Comparison of ENCODE assay signal across 10 cellular contexts in genomic region chr10:30811665-30812017, GRCh38.
DNase-seq lines count a peak whose midpoint lies in the region; ATAC-seq and TF ChIP-seq lines count a peak whose summit lies in the region.
"Had no signal": no experiment of that assay in that cellular context is flagged by ENCODE, and none has a peak within 500 bp of the region (broad histone marks: within the 10 kb centered on the region; RNA-seq: fewer than 3 reads in every experiment).

No MANE protein-coding gene starts in this region.

- intact Hi-C loops in activated T-helper 1 cell treated with anti-CD3 and anti-CD28 coated beads, Interleukin-12 subunit alpha, Interleukin-12 subunit beta, Interleukin-2, Interleukin-4 antibody, amounts not matched to agents 30 ng/mL and 10 ng/mL and 1 ng/mL, durations not matched to agents 14 hours and 24 hours and 36 hours (cut with micrococcal nuclease), result no loop called here

- POLR2A ChIA-PET in CD8-positive, alpha-beta memory T cell (lab: Charles Lee), result interaction anchor here (0.8 kb wide), 2 partner anchors 27 to 72 kb away, joined by 3 read pairs; no protein-coding TSS in a partner anchor

- H3K27ac ChIP-seq in CD8-positive, alpha-beta memory T cell (ENCODE audit: low read depth, low read length), result no peak overlapping the region
- H3K27ac ChIP-seq in rectal smooth muscle tissue (ENCODE audit: low read depth, low read length), result peak overlapping the region; percentile 85

- no peak for TF ChIP-seq CTCF in fibroblast of mammary gland (conservative IDR thresholded peaks at IDR 0.05; ENCODE audit: control insufficient read depth, insufficient read depth, low read depth, low read length)

- H3K27me3 ChIP-seq in CD8-positive, alpha-beta memory T cell (ENCODE audit: insufficient read depth, low read length, poor library complexity, severe bottlenecking), result no peaks in the 10 kb centered on the region
- H3K27me3 ChIP-seq in rectal smooth muscle tissue (ENCODE audit: control insufficient read depth, insufficient read depth, low read length), result no peaks in the 10 kb centered on the region

- H3K9me3 ChIP-seq in CD8-positive, alpha-beta memory T cell (ENCODE audit: low read length), result no peaks in the 10 kb centered on the region

- peak overlapping the region in 4 of 8 donors; percentile 10 to 83 (median 52) for H3K27ac Mint-ChIP-seq in CD8-positive, alpha-beta memory T cell
- peak overlapping the region; percentile 29 for H3K27ac Mint-ChIP-seq in activated T-helper 1 cell treated with anti-CD3 and anti-CD28 coated beads, Interleukin-12 subunit alpha, Interleukin-12 subunit beta, Interleukin-2, Interleukin-4 antibody, amounts not matched to agents 30 ng/mL and 10 ng/mL and 1 ng/mL, durations not matched to agents 14 hours and 24 hours and 36 hours

- H3K4me1 ChIP-seq in CD8-positive, alpha-beta memory T cell (ENCODE audit: insufficient read depth, low read length), result peaks cover 4% of the 10 kb centered on the region
- H3K4me1 ChIP-seq in rectal smooth muscle tissue (ENCODE audit: control insufficient read depth, insufficient read depth, low read length), result peaks cover 55% of the 10 kb centered on the region

- H3K4me3 ChIP-seq in CD8-positive, alpha-beta memory T cell (ENCODE audit: low read length), result no peak overlapping the region
- H3K4me3 ChIP-seq in fibroblast of mammary gland (ENCODE audit: control insufficient read depth, low read depth, low read length), result no peak overlapping the region
- H3K4me3 ChIP-seq in rectal smooth muscle tissue (ENCODE audit: low read length), result peak overlapping the region; percentile 35

- CTCF ChIA-PET in CD8-positive, alpha-beta memory T cell (lab: Charles Lee), result interaction anchor here (1.1 to 1.6 kb wide), 2 partner anchors 27 to 124 kb away, joined by 3 to 11 read pairs; no protein-coding TSS in a partner anchor

- no peaks in the 10 kb centered on the region for H3K36me3 Mint-ChIP-seq in CD8-positive, alpha-beta memory T cell
- no peaks in the 10 kb centered on the region for H3K36me3 Mint-ChIP-seq in activated T-helper 1 cell treated with anti-CD3 and anti-CD28 coated beads, Interleukin-12 subunit alpha, Interleukin-12 subunit beta, Interleukin-2, Interleukin-4 antibody, amounts not matched to agents 30 ng/mL and 10 ng/mL and 1 ng/mL, durations not matched to agents 14 hours and 24 hours and 36 hours (ENCODE audit: low read depth)

- peaks cover 26 to 30% (median 28%) of the 10 kb centered on the region in 3 donors for H3K4me1 Mint-ChIP-seq in CD8-positive, alpha-beta memory T cell
- peaks cover 35% of the 10 kb centered on the region for H3K4me1 Mint-ChIP-seq in activated T-helper 1 cell treated with anti-CD3 and anti-CD28 coated beads, Interleukin-12 subunit alpha, Interleukin-12 subunit beta, Interleukin-2, Interleukin-4 antibody, amounts not matched to agents 30 ng/mL and 10 ng/mL and 1 ng/mL, durations not matched to agents 14 hours and 24 hours and 36 hours (ENCODE audit: low read depth)

- no peaks in the 10 kb centered on the region for H3K9me3 Mint-ChIP-seq in CD8-positive, alpha-beta memory T cell
- H3K9me3 Mint-ChIP-seq in activated T-helper 1 cell treated with anti-CD3 and anti-CD28 coated beads, Interleukin-12 subunit alpha, Interleukin-12 subunit beta, Interleukin-2, Interleukin-4 antibody, amounts not matched to agents 30 ng/mL and 10 ng/mL and 1 ng/mL, durations not matched to agents 14 hours and 24 hours and 36 hours, result no peaks in the 10 kb centered on the region

- peak in 2 of 5 donors; percentile 25 to 30 for DNase-seq in CD8-positive, alpha-beta memory T cell
- no peak for DNase-seq in activated T-helper 1 cell treated with anti-CD3 and anti-CD28 coated beads, Interleukin-12 subunit alpha, Interleukin-12 subunit beta, Interleukin-2, Interleukin-4 antibody, amounts not matched to agents 30 ng/mL and 10 ng/mL and 1 ng/mL, durations not matched to agents 14 hours and 24 hours and 36 hours (ENCODE audit: low spot score)
- DNase-seq in fibroblast of mammary gland (ENCODE audit: low read depth) (peak; percentile 84), NCI-H2081 (lab: John Stamatoyannopoulos, UW) (no peak), NCI-H146 treated with DMSO at 0.1 percent for 48 hours (lab: John Stamatoyannopoulos, UW; ENCODE audit: unreplicated experiment) (no peak)
- DNase-seq: COR-L47, glutamatergic neuron had no signal

- H3K4me3 Mint-ChIP-seq in CD8-positive, alpha-beta memory T cell, result peak overlapping the region in 6 of 7 donors; percentile 36 to 60 (median 54)
- H3K4me3 Mint-ChIP-seq in activated T-helper 1 cell treated with anti-CD3 and anti-CD28 coated beads, Interleukin-12 subunit alpha, Interleukin-12 subunit beta, Interleukin-2, Interleukin-4 antibody, amounts not matched to agents 30 ng/mL and 10 ng/mL and 1 ng/mL, durations not matched to agents 14 hours and 24 hours and 36 hours, result peak overlapping the region; percentile 11

- ATAC-seq in HG02798 (IDR thresholded peaks at IDR 0.05; ENCODE audit: poor library complexity, unreplicated experiment), result no peak
- no peak for ATAC-seq in HG02763 (IDR thresholded peaks at IDR 0.05; ENCODE audit: unreplicated experiment)

- no peaks in the 10 kb centered on the region for H3K36me3 ChIP-seq in CD8-positive, alpha-beta memory T cell (ENCODE audit: insufficient read depth, low read length)
- no peaks in the 10 kb centered on the region for H3K36me3 ChIP-seq in rectal smooth muscle tissue (ENCODE audit: control insufficient read depth, insufficient read depth, low read length)

- H3K9ac ChIP-seq in rectal smooth muscle tissue (ENCODE audit: low read length), result no peak overlapping the region

- peaks cover 0 to under 1% of the 10 kb centered on the region in 2 donors for H3K27me3 Mint-ChIP-seq in CD8-positive, alpha-beta memory T cell
- peaks cover 2% of the 10 kb centered on the region for H3K27me3 Mint-ChIP-seq in activated T-helper 1 cell treated with anti-CD3 and anti-CD28 coated beads, Interleukin-12 subunit alpha, Interleukin-12 subunit beta, Interleukin-2, Interleukin-4 antibody, amounts not matched to agents 30 ng/mL and 10 ng/mL and 1 ng/mL, durations not matched to agents 14 hours and 24 hours and 36 hours (ENCODE audit: insufficient read depth)
